ENCODE assay signal across 19 cellular contexts in the genomic region with DNA sequence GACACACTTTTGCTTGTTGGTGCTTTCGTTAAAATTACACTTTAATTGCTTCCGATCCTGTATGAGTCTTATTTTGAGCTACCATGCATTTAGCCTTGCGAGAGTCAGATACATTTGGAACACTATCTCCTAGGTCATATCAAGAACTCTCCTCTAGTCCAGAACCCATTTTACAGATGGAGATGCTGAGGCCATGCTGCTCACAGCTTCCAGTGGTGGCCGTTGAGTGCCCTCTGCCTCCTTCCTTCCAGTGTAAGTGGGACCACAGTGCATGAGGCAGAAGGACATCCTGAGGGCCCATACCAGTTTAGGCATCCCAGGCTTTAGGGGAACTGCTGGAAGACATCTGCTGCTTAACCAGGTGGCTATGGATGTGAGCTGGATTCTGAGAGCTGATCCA. TPM values are rescaled to one million over a fixed set of nuclear protein-coding genes. Genes with fewer than 3 reads are reported as not detected.
DNase-seq lines count a peak whose midpoint lies in the region; ATAC-seq, FAIRE-seq and TF ChIP-seq lines count a peak whose summit lies in the region.
"Had no signal": no experiment of that assay in that cellular context is flagged by ENCODE, and none has a peak within 500 bp of the region (broad histone marks: within the 10 kb centered on the region; RNA-seq: fewer than 3 reads in every experiment).

No MANE protein-coding gene starts in this region.

- H3K4me3 ChIP-seq in K562, result no peak overlapping the region
- H3K4me3 ChIP-seq: MG63 had no signal

- H3K79me2 ChIP-seq in K562 (ENCODE audit: control insufficient read depth, insufficient read depth, low read length), result no peaks in the 10 kb centered on the region

- no TSS peak for BruUV-seq in K562 (replicated peaks; lab: Mats Ljungman, UMichigan)

- no peak overlapping the region for H3K4me2 ChIP-seq in K562 (ENCODE audit: insufficient read depth, low read length)

- no peak overlapping the region for H3K4me3 Mint-ChIP-seq in activated CD4-positive, alpha-beta memory T cell treated with anti-CD3 and anti-CD28 coated beads for 36 hours
- H3K4me3 Mint-ChIP-seq in activated CD4-positive, alpha-beta memory T cell treated with anti-CD3 and anti-CD28 coated beads, Interleukin-2, amount 10 ng/mL, durations not matched to agents 7 days and 5 days, result no peak overlapping the region
- no peak overlapping the region for H3K4me3 Mint-ChIP-seq in stimulated activated effector memory CD8-positive, alpha-beta T cell treated with anti-CD3 and anti-CD28 coated beads, Interleukin-12 subunit alpha, Interleukin-12 subunit beta, amount 100 ng/mL, for 72 hours
- H3K4me3 Mint-ChIP-seq: HFFc6 had no signal

- H3K36me3 ChIP-seq in K562 (ENCODE audit: control insufficient read depth, insufficient read depth, low read length), result peaks cover 27% of the 10 kb centered on the region

- no peak for ATAC-seq in K562
- no peak for ATAC-seq in stimulated activated effector memory CD8-positive, alpha-beta T cell treated with anti-CD3 and anti-CD28 coated beads, Interleukin-12 subunit alpha, Interleukin-12 subunit beta, amount 100 ng/mL, for 72 hours
- no peak for ATAC-seq in HG02885 (IDR thresholded peaks at IDR 0.05; ENCODE audit: poor library complexity, unreplicated experiment)

- no peaks in the 10 kb centered on the region; a peak in 1 of 5 replicates for H3K4me1 ChIP-seq in K562 (replicated peaks in 1 of 2; ENCODE audit: control insufficient read depth in 2 of 2, insufficient read depth in 2 of 2, low read length in 2 of 2)

- WGBS in K562 (ENCODE audit: insufficient coverage, low coverage, missing lambda C conversion rate), result 87% methylated on average over 3 of the region's 4 CpGs

- CTCF ChIA-PET in activated CD4-positive, alpha-beta memory T cell treated with anti-CD3 and anti-CD28 coated beads for 36 hours (lab: Charles Lee), result interaction anchor here (1.3 to 4.1 kb wide), 3 partner anchors 17 to 67 kb away, joined by 4 to 22 read pairs (median 11); partner anchors contain the start of gene KIF3A
- CTCF ChIA-PET in activated CD4-positive, alpha-beta memory T cell treated with anti-CD3 and anti-CD28 coated beads, Interleukin-2, amount 10 ng/mL, durations not matched to agents 7 days and 5 days (lab: Charles Lee), result interaction anchor here (1.3 to 2.5 kb wide), 2 partner anchors 17 to 66 kb away, joined by 3 to 20 read pairs; partner anchors contain the start of gene KIF3A
- CTCF ChIA-PET in K562 (lab: Yijun Ruan, JAX; ENCODE audit: low intra/inter-chr PET ratio), result interaction anchor here (1.3 to 2.8 kb wide), 2 partner anchors 66 to 129 kb away, joined by 3 to 19 read pairs; no protein-coding TSS in a partner anchor

- peak; percentile 6 for DNase-seq in activated CD4-positive, alpha-beta memory T cell treated with anti-CD3 and anti-CD28 coated beads for 36 hours
- DNase-seq in activated CD4-positive, alpha-beta memory T cell treated with anti-CD3 and anti-CD28 coated beads, Interleukin-2, amount 10 ng/mL, durations not matched to agents 7 days and 5 days, result no peak
- DNase-seq in K562 (ENCODE audit: extremely low read depth in 1 of 4, low spot score in 3 of 4), result no peak
- no peak for DNase-seq in stimulated activated effector memory CD8-positive, alpha-beta T cell treated with anti-CD3 and anti-CD28 coated beads, Interleukin-12 subunit alpha, Interleukin-12 subunit beta, amount 100 ng/mL, for 72 hours (ENCODE audit: low spot score in 2 of 2)
- DNase-seq in iPS-NIHi7 (ENCODE audit: extremely low spot score), result no peak
- DNase-seq: DMS 273 treated with DMSO at 0.1 percent for 48 hours; HFFc6; KG1; MG63; NCI-H1105 treated with DMSO at 0.1 percent for 48 hours; NCI-H187; NK-92 treated with Interleukin-12 subunit alpha and Interleukin-12 subunit beta, amount 100 ng/mL, for 24 hours had no signal

- peaks cover 38% of the 10 kb centered on the region for H3K4me1 Mint-ChIP-seq in activated CD4-positive, alpha-beta memory T cell treated with anti-CD3 and anti-CD28 coated beads for 36 hours (ENCODE audit: low read depth)
- H3K4me1 Mint-ChIP-seq in activated CD4-positive, alpha-beta memory T cell treated with anti-CD3 and anti-CD28 coated beads, Interleukin-2, amount 10 ng/mL, durations not matched to agents 7 days and 5 days, result peaks cover 37% of the 10 kb centered on the region
- H3K4me1 Mint-ChIP-seq in stimulated activated effector memory CD8-positive, alpha-beta T cell treated with anti-CD3 and anti-CD28 coated beads, Interleukin-12 subunit alpha, Interleukin-12 subunit beta, amount 100 ng/mL, for 72 hours, result peaks cover 49% of the 10 kb centered on the region

- no peak overlapping the region for H2AFZ ChIP-seq in K562 (ENCODE audit: low read depth, low read length)

- no peaks in the 10 kb centered on the region for H3K27me3 ChIP-seq in K562 (ENCODE audit: control insufficient read depth in 2 of 2, insufficient read depth in 2 of 2, low read length in 2 of 2)
- H3K27me3 ChIP-seq: MG63 had no signal

- no peaks in the 10 kb centered on the region for H3K9me3 ChIP-seq in K562 (replicated peaks; ENCODE audit: control insufficient read depth, insufficient read depth, low read depth, low read length)
- H3K9me3 ChIP-seq: MG63 had no signal

- intact Hi-C loops in activated CD4-positive, alpha-beta memory T cell treated with anti-CD3 and anti-CD28 coated beads for 36 hours (cut with micrococcal nuclease), result loop anchor here (5.0 kb wide), 1 partner anchor 92 kb away; no protein-coding TSS in a partner anchor
- intact Hi-C loops in K562 (cut with micrococcal nuclease), result loop anchor here (5.0 kb wide), 1 partner anchor 128 kb away; no protein-coding TSS in a partner anchor

- no peak overlapping the region for H3K9ac ChIP-seq in K562 (ENCODE audit: insufficient read depth in 1 of 2, low read depth in 2 of 2, low read length in 2 of 2)

- H3K9me3 Mint-ChIP-seq in activated CD4-positive, alpha-beta memory T cell treated with anti-CD3 and anti-CD28 coated beads for 36 hours, result no peaks in the 10 kb centered on the region
- no peaks in the 10 kb centered on the region for H3K9me3 Mint-ChIP-seq in activated CD4-positive, alpha-beta memory T cell treated with anti-CD3 and anti-CD28 coated beads, Interleukin-2, amount 10 ng/mL, durations not matched to agents 7 days and 5 days
- no peaks in the 10 kb centered on the region for H3K9me3 Mint-ChIP-seq in stimulated activated effector memory CD8-positive, alpha-beta T cell treated with anti-CD3 and anti-CD28 coated beads, Interleukin-12 subunit alpha, Interleukin-12 subunit beta, amount 100 ng/mL, for 72 hours
- H3K9me3 Mint-ChIP-seq: HFFc6 had no signal

- H3K27ac ChIP-seq in K562 (ENCODE audit: extremely low read depth, low read depth, low read length), result no peak overlapping the region
- H3K27ac ChIP-seq: 22Rv1, HL-60 had no signal

- no peaks in the 10 kb centered on the region for H3K27me3 Mint-ChIP-seq in activated CD4-positive, alpha-beta memory T cell treated with anti-CD3 and anti-CD28 coated beads for 36 hours
- H3K27me3 Mint-ChIP-seq in activated CD4-positive, alpha-beta memory T cell treated with anti-CD3 and anti-CD28 coated beads, Interleukin-2, amount 10 ng/mL, durations not matched to agents 7 days and 5 days, result no peaks in the 10 kb centered on the region

- POLR2A ChIA-PET in activated CD4-positive, alpha-beta memory T cell treated with anti-CD3 and anti-CD28 coated beads for 36 hours (lab: Charles Lee), result interaction anchor here (1.4 kb wide), 1 partner anchor 9 kb away, joined by 3 read pairs; no protein-coding TSS in a partner anchor
- POLR2A ChIA-PET in activated CD4-positive, alpha-beta memory T cell treated with anti-CD3 and anti-CD28 coated beads, Interleukin-2, amount 10 ng/mL, durations not matched to agents 7 days and 5 days (lab: Charles Lee), result interaction anchor here (0.8 to 1.3 kb wide), 2 partner anchors 12 to 15 kb away, joined by 3 read pairs; no protein-coding TSS in a partner anchor
- POLR2A ChIA-PET in K562 (lab: Yijun Ruan, JAX), result interaction anchor here (0.6 to 2.6 kb wide), 7 partner anchors 9 to 532 kb away, joined by 3 to 9 read pairs (median 4); no protein-coding TSS in a partner anchor

- no peak for TF ChIP-seq POLR2A in K562 (conservative IDR thresholded peaks at IDR 0.05)

- TF ChIP-seq EP300 in K562 (IDR thresholded peaks at IDR 0.05; ENCODE audit: low read length), result no peak

- H3K36me3 Mint-ChIP-seq in activated CD4-positive, alpha-beta memory T cell treated with anti-CD3 and anti-CD28 coated beads for 36 hours, result peaks cover 8% of the 10 kb centered on the region
- H3K36me3 Mint-ChIP-seq in activated CD4-positive, alpha-beta memory T cell treated with anti-CD3 and anti-CD28 coated beads, Interleukin-2, amount 10 ng/mL, durations not matched to agents 7 days and 5 days (ENCODE audit: low read depth), result peaks cover 19% of the 10 kb centered on the region
- peaks cover 46% of the 10 kb centered on the region for H3K36me3 Mint-ChIP-seq in stimulated activated effector memory CD8-positive, alpha-beta T cell treated with anti-CD3 and anti-CD28 coated beads, Interleukin-12 subunit alpha, Interleukin-12 subunit beta, amount 100 ng/mL, for 72 hours

- H3K9me1 ChIP-seq in K562 (ENCODE audit: control insufficient read depth, insufficient read depth, low read length), result no peaks in the 10 kb centered on the region

- TF ChIP-seq CTCF in K562 (IDR thresholded peaks at IDR 0.05 in 2 of 3, conservative IDR thresholded peaks at IDR 0.05 in 1 of 3; ENCODE audit: insufficient read depth in 2 of 3, low read depth in 1 of 3, low read length in 3 of 3), result no peak

- in situ Hi-C loops in K562 (cut with MboI), result no loop called here

- no peaks in the 10 kb centered on the region; the same call in 1 of the 2 replicates for H4K20me1 ChIP-seq in K562 (replicated peaks; ENCODE audit: control insufficient read depth, insufficient read depth, low read length)

- no peak for FAIRE-seq in K562 (lab: Jason Lieb, UNC)

- TF ChIP-seq RAD21 in K562 (CRISPR knock-in tag; conservative IDR thresholded peaks at IDR 0.05 in 1 of 2, IDR thresholded peaks at IDR 0.05 in 1 of 2), result no peak

- H3K27ac Mint-ChIP-seq in activated CD4-positive, alpha-beta memory T cell treated with anti-CD3 and anti-CD28 coated beads for 36 hours, result no peak overlapping the region
- no peak overlapping the region for H3K27ac Mint-ChIP-seq in activated CD4-positive, alpha-beta memory T cell treated with anti-CD3 and anti-CD28 coated beads, Interleukin-2, amount 10 ng/mL, durations not matched to agents 7 days and 5 days
- peak overlapping the region; percentile 60 for H3K27ac Mint-ChIP-seq in stimulated activated effector memory CD8-positive, alpha-beta T cell treated with anti-CD3 and anti-CD28 coated beads, Interleukin-12 subunit alpha, Interleukin-12 subunit beta, amount 100 ng/mL, for 72 hours
- H3K27ac Mint-ChIP-seq: HFFc6 had no signal

RNA-seq across cellular contexts. Expression of gene CCNI2, which starts 6.9 kb away (rescaled TPM):
- total RNA-seq in activated CD4-positive, alpha-beta memory T cell treated with anti-CD3 and anti-CD28 coated beads for 36 hours, result 1 to 10 TPM; 2.7 to 4.2 TPM
- 1 to 10 TPM; 6.4 to 6.7 TPM for total RNA-seq in activated CD4-positive, alpha-beta memory T cell treated with anti-CD3 and anti-CD28 coated beads, Interleukin-2, amount 10 ng/mL, durations not matched to agents 7 days and 5 days
- not detected in 2 replicates for total RNA-seq in K562 (2011; cell fraction: chromatin; rRNA removed; ENCODE audit: low replicate concordance)
- total RNA-seq in K562 (2011; cell fraction: nucleolus; rRNA removed), result not detected in 2 replicates
- 0.23 TPM in 1 of 2 replicates, not detected in the other for total RNA-seq in K562 (2011; cell fraction: nucleoplasm; rRNA removed)
- total RNA-seq in K562 (2014; rRNA removed) (0.05 TPM in 1 of 2 replicates, not detected in the other), K562 (2014; rRNA removed; fragmentation: Illumina TruSeq; extraction: Trizol) (not detected in 2 replicates), K562 (2015; rRNA removed; fragmentation: Illumina TruSeq; extraction: Trizol) (not detected in 2 replicates), K562 (2021) (0.18 TPM in 1 of 2 replicates, not detected in the other)
- polyA plus RNA-seq in K562 (2011; rRNA removed) (0.05 and 0.06 TPM in 2 replicates), K562 (2014; fragmentation: Illumina TruSeq; extraction: Trizol) (0.06 TPM in 1 of 2 replicates, not detected in the other), K562 (2014; fragmentation: Nextera tagmentation; extraction: Ambion mirVana) (1 to 10 TPM; 1.6 to 1.7 TPM), K562 (2014; rRNA removed) (not detected in 2 replicates)
- 0.06 and 0.13 TPM in 2 replicates for polyA plus RNA-seq in K562 (2011; cell fraction: cytosol; rRNA removed)
- polyA plus RNA-seq in K562 (2011; cell fraction: nucleus; rRNA removed), result 0.36 and 1.1 TPM in 2 replicates
- polyA plus RNA-seq in K562 (2012), result 1.4 and 11.1 TPM in 2 replicates
- not detected in 2 replicates for polyA minus RNA-seq in K562 (2011; rRNA and poly(A)+ RNA removed)
- polyA minus RNA-seq in K562 (2011; cell fraction: cytosol; rRNA and poly(A)+ RNA removed), result not detected in 2 replicates
- polyA minus RNA-seq in K562 (2011; cell fraction: nucleus; rRNA and poly(A)+ RNA removed), result 0.54 TPM in 1 of 2 replicates, not detected in the other
- total RNA-seq: H4, HFFc6, SK-MEL-5 had no signal
- polyA plus RNA-seq: BJ had no signal

RNA-seq across cellular contexts. Expression of gene KIF3A, which starts 16.8 kb away (rescaled TPM):
- 10 to 100 TPM; 12.1 to 16.1 TPM for total RNA-seq in activated CD4-positive, alpha-beta memory T cell treated with anti-CD3 and anti-CD28 coated beads for 36 hours
- 10 to 100 TPM; 16.2 to 19.3 TPM for total RNA-seq in activated CD4-positive, alpha-beta memory T cell treated with anti-CD3 and anti-CD28 coated beads, Interleukin-2, amount 10 ng/mL, durations not matched to agents 7 days and 5 days
- total RNA-seq in K562 (2011; cell fraction: chromatin; rRNA removed; ENCODE audit: low replicate concordance), result 4.8 and 16.7 TPM in 2 replicates
- total RNA-seq in K562 (2011; cell fraction: nucleolus; rRNA removed), result 1.2 and 3.0 TPM in 2 replicates
- total RNA-seq in K562 (2011; cell fraction: nucleoplasm; rRNA removed), result 2.9 and 6.9 TPM in 2 replicates
- total RNA-seq in K562 (2014; rRNA removed) (2.6 and 4.1 TPM in 2 replicates), K562 (2014; rRNA removed; fragmentation: Illumina TruSeq; extraction: Trizol) (7.2 and 8.3 TPM in 2 replicates), K562 (2015; rRNA removed; fragmentation: Illumina TruSeq; extraction: Trizol) (7.6 and 9.4 TPM in 2 replicates), K562 (2021) (5.1 and 7.1 TPM in 2 replicates)
- polyA plus RNA-seq in K562 (2011; rRNA removed) (3.5 and 5.3 TPM in 2 replicates), K562 (2014; fragmentation: Illumina TruSeq; extraction: Trizol) (4.5 and 6.0 TPM in 2 replicates), K562 (2014; fragmentation: Nextera tagmentation; extraction: Ambion mirVana) (1 to 10 TPM; 1.5 TPM), K562 (2014; rRNA removed) (5.4 and 7.8 TPM in 2 replicates)
- 0.97 and 1.3 TPM in 2 replicates for polyA plus RNA-seq in K562 (2011; cell fraction: cytosol; rRNA removed)
- 2.2 and 2.6 TPM in 2 replicates for polyA plus RNA-seq in K562 (2011; cell fraction: nucleus; rRNA removed)
- polyA plus RNA-seq in K562 (2012), result 1.8 and 3.3 TPM in 2 replicates
- polyA minus RNA-seq in K562 (2011; rRNA and poly(A)+ RNA removed), result 9.3 and 10.6 TPM in 2 replicates
- 1.9 and 4.0 TPM in 2 replicates for polyA minus RNA-seq in K562 (2011; cell fraction: cytosol; rRNA and poly(A)+ RNA removed)
- 3.6 and 4.4 TPM in 2 replicates for polyA minus RNA-seq in K562 (2011; cell fraction: nucleus; rRNA and poly(A)+ RNA removed)

RNA-seq across cellular contexts. Expression of gene SEPTIN8, which starts 22.9 kb away (rescaled TPM):
- total RNA-seq in activated CD4-positive, alpha-beta memory T cell treated with anti-CD3 and anti-CD28 coated beads for 36 hours, result 10 to 100 TPM; 31.1 to 32.8 TPM
- 10 to 100 TPM; 29.7 to 31.8 TPM for total RNA-seq in activated CD4-positive, alpha-beta memory T cell treated with anti-CD3 and anti-CD28 coated beads, Interleukin-2, amount 10 ng/mL, durations not matched to agents 7 days and 5 days
- total RNA-seq in K562 (2011; cell fraction: chromatin; rRNA removed; ENCODE audit: low replicate concordance), result 136 and 205 TPM in 2 replicates
- total RNA-seq in K562 (2011; cell fraction: nucleolus; rRNA removed), result 103 and 109 TPM in 2 replicates
- 115 and 139 TPM in 2 replicates for total RNA-seq in K562 (2011; cell fraction: nucleoplasm; rRNA removed)
- total RNA-seq in K562 (2014; rRNA removed) (92.0 and 109 TPM in 2 replicates), K562 (2014; rRNA removed; fragmentation: Illumina TruSeq; extraction: Trizol) (68.2 and 79.3 TPM in 2 replicates), K562 (2015; rRNA removed; fragmentation: Illumina TruSeq; extraction: Trizol) (101 TPM in 2 replicates), K562 (2021) (131 and 137 TPM in 2 replicates)
- polyA plus RNA-seq in K562 (2011; rRNA removed) (121 and 149 TPM in 2 replicates), K562 (2014; fragmentation: Illumina TruSeq; extraction: Trizol) (113 and 142 TPM in 2 replicates), K562 (2014; fragmentation: Nextera tagmentation; extraction: Ambion mirVana) (10 to 100 TPM; 19.3 to 21.0 TPM), K562 (2014; rRNA removed) (129 and 143 TPM in 2 replicates)
- 72.8 and 87.1 TPM in 2 replicates for polyA plus RNA-seq in K562 (2011; cell fraction: cytosol; rRNA removed)
- 578 and 627 TPM in 2 replicates for polyA plus RNA-seq in K562 (2011; cell fraction: nucleus; rRNA removed)
- polyA plus RNA-seq in K562 (2012), result 143 and 180 TPM in 2 replicates
- 67.6 and 68.1 TPM in 2 replicates for polyA minus RNA-seq in K562 (2011; rRNA and poly(A)+ RNA removed)
- polyA minus RNA-seq in K562 (2011; cell fraction: cytosol; rRNA and poly(A)+ RNA removed), result 32.1 and 40.2 TPM in 2 replicates
- 85.5 and 131 TPM in 2 replicates for polyA minus RNA-seq in K562 (2011; cell fraction: nucleus; rRNA and poly(A)+ RNA removed)

RNA-seq across cellular contexts. Expression of gene SOWAHA, which starts 59.0 kb away (rescaled TPM):
- not detected for total RNA-seq in activated CD4-positive, alpha-beta memory T cell treated with anti-CD3 and anti-CD28 coated beads for 36 hours
- total RNA-seq in activated CD4-positive, alpha-beta memory T cell treated with anti-CD3 and anti-CD28 coated beads, Interleukin-2, amount 10 ng/mL, durations not matched to agents 7 days and 5 days, result not detected
- not detected in 2 replicates for total RNA-seq in K562 (2011; cell fraction: chromatin; rRNA removed; ENCODE audit: low replicate concordance)
- not detected in 2 replicates for total RNA-seq in K562 (2011; cell fraction: nucleolus; rRNA removed)
- total RNA-seq in K562 (2011; cell fraction: nucleoplasm; rRNA removed), result not detected in 2 replicates
- total RNA-seq in K562 (2014; rRNA removed) (not detected in 2 replicates), K562 (2014; rRNA removed; fragmentation: Illumina TruSeq; extraction: Trizol) (not detected in 2 replicates), K562 (2015; rRNA removed; fragmentation: Illumina TruSeq; extraction: Trizol) (not detected in 2 replicates), K562 (2021) (not detected in 2 replicates)
- polyA plus RNA-seq in K562 (2011; rRNA removed) (not detected in 2 replicates), K562 (2014; fragmentation: Illumina TruSeq; extraction: Trizol) (not detected in 2 replicates), K562 (2014; fragmentation: Nextera tagmentation; extraction: Ambion mirVana) (not detected), K562 (2014; rRNA removed) (not detected in 2 replicates)
- not detected in 2 replicates for polyA plus RNA-seq in K562 (2011; cell fraction: cytosol; rRNA removed)
- not detected in 2 replicates for polyA plus RNA-seq in K562 (2011; cell fraction: nucleus; rRNA removed)
- 0.03 and 0.06 TPM in 2 replicates for polyA plus RNA-seq in K562 (2012)
- not detected in 2 replicates for polyA minus RNA-seq in K562 (2011; rRNA and poly(A)+ RNA removed)
- not detected in 2 replicates for polyA minus RNA-seq in K562 (2011; cell fraction: cytosol; rRNA and poly(A)+ RNA removed)
- not detected in 2 replicates for polyA minus RNA-seq in K562 (2011; cell fraction: nucleus; rRNA and poly(A)+ RNA removed)
- total RNA-seq: Daoy, HFFc6, SK-MEL-5 had no signal
- polyA plus RNA-seq: BJ had no signal
